ENCODE assay signal across 8 cellular contexts in the genomic region with DNA sequence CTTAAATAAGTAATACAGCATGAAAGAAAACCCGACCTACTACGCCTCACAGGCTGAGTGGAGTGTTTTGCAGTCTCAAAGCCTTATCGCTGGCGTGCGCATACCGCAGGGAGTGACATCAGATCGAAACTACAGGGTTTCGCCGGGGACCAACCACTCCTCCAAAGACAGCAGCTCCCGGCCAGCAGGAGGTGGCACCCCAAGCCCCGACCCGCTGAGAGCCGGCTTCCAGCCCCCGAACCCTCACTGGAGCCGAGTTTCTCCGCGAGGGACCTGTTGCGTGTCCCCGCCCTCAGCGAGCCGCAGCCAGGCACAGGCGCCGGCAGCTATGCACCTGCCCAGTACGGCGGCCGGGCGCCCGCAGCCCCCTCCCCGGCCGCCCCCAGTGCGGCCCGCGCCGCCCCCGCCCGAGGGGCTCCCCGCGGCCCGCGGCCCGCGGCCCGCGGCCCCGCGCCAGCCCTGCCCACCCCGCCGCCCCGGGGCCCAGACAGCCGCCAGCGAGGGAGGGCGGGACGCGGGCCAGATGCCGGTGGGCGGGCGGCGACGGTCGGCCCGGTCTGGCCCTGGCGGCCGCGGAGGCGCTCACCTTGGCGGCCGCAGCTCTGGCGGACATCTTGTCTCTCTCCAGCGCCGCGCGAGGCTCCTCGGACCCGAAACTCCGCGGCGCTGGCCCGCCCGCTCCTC. TPM values are rescaled to one million over a fixed set of nuclear protein-coding genes. Genes with fewer than 3 reads are reported as not detected.
A peak's percentile ranks its signal among the peaks of the same experiment; 100 is the strongest.
DNase-seq lines count a peak whose midpoint lies in the region; ATAC-seq and TF ChIP-seq lines count a peak whose summit lies in the region.

No MANE protein-coding gene starts in this region.

- DNase-seq in BE2C = peak; percentile 71
- peak; percentile 44 for DNase-seq in NCI-H1105 treated with DMSO at 0.1 percent for 48 hours (lab: John Stamatoyannopoulos, UW)
- DNase-seq in adipocyte (ENCODE audit: low read depth) = peak; percentile 92
- peak; percentile 85 for DNase-seq in Right ventricle myocardium superior
- DNase-seq in osteocyte (ENCODE audit: extremely low spot score, unreplicated experiment) = peak; percentile 89
- DNase-seq in NCI-H2107 (lab: John Stamatoyannopoulos, UW) = no peak

- intact Hi-C loops in Right ventricle myocardium superior (cut with DNase I) = loop anchor here (5.0 to 10.0 kb wide), 2 partner anchors 63 to 106 kb away; no protein-coding TSS in a partner anchor

- H3K9ac ChIP-seq in adipocyte (ENCODE audit: low read length) = peak overlapping the region; percentile 89

- H3K4me3 ChIP-seq in BE2C (ENCODE audit: low read depth, low read length) (peak overlapping the region; percentile 83), adipocyte (ENCODE audit: low read length) (peak overlapping the region; percentile 98)

- H3K9me3 Mint-ChIP-seq in osteocyte (ENCODE audit: unreplicated experiment) = peaks cover 9% of the 10 kb centered on the region

- peak overlapping the region; percentile 84 for H3K27ac Mint-ChIP-seq in osteocyte (ENCODE audit: unreplicated experiment)

- H3K9me3 ChIP-seq in BE2C (no peaks in the 10 kb centered on the region), adipocyte (ENCODE audit: control insufficient read depth, low read length) (no peaks in the 10 kb centered on the region)

- ATAC-seq in GM21360 (IDR thresholded peaks at IDR 0.05; ENCODE audit: unreplicated experiment) = peak; percentile 75
- ATAC-seq in Right ventricle myocardium superior (ENCODE audit: poor library complexity) = peak; percentile 53
- no peak for ATAC-seq in GM18517 (IDR thresholded peaks at IDR 0.05; ENCODE audit: unreplicated experiment)

- H3K27me3 Mint-ChIP-seq in osteocyte (ENCODE audit: unreplicated experiment) = no peaks in the 10 kb centered on the region

- H3K4me3 Mint-ChIP-seq in osteocyte (ENCODE audit: unreplicated experiment) = peak overlapping the region; percentile 86

- H3K4me1 ChIP-seq in BE2C = no peaks in the 10 kb centered on the region
- H3K4me1 ChIP-seq in adipocyte (ENCODE audit: control insufficient read depth, insufficient read depth, low read length) = peaks cover 23% of the 10 kb centered on the region

- TF ChIP-seq CTCF in BE2C (IDR thresholded peaks at IDR 0.05; ENCODE audit: low read depth, low read length) (peak; percentile 17; the same call in 1 of the 2 replicates), osteocyte (IDR thresholded peaks at IDR 0.05) (peak; percentile 29)

- peaks cover 10% of the 10 kb centered on the region for H3K36me3 Mint-ChIP-seq in osteocyte (ENCODE audit: unreplicated experiment)

- H3K36me3 ChIP-seq in BE2C = no peaks in the 10 kb centered on the region; the same call in 1 of the 2 replicates
- no peaks in the 10 kb centered on the region for H3K36me3 ChIP-seq in adipocyte (ENCODE audit: control insufficient read depth, insufficient read depth, low read length, severe bottlenecking)

- peaks cover 47% of the 10 kb centered on the region for H3K4me1 Mint-ChIP-seq in osteocyte (ENCODE audit: unreplicated experiment)

- H3K27me3 ChIP-seq in BE2C = no peaks in the 10 kb centered on the region
- H3K27me3 ChIP-seq in adipocyte (replicated peaks; ENCODE audit: control insufficient read depth, insufficient read depth, low read length) = no peaks in the 10 kb centered on the region

RNA-seq across cellular contexts. Expression of a gene that starts 0.7 kb away (rescaled TPM):
- polyA plus RNA-seq in BE2C (2012; ENCODE audit: insufficient read depth, insufficient read length, low read depth) = 3.1 TPM
- total RNA-seq in Right ventricle myocardium superior = 104 TPM
- 113 and 119 TPM in 2 replicates for total RNA-seq in osteocyte
